In the genomic region with DNA sequence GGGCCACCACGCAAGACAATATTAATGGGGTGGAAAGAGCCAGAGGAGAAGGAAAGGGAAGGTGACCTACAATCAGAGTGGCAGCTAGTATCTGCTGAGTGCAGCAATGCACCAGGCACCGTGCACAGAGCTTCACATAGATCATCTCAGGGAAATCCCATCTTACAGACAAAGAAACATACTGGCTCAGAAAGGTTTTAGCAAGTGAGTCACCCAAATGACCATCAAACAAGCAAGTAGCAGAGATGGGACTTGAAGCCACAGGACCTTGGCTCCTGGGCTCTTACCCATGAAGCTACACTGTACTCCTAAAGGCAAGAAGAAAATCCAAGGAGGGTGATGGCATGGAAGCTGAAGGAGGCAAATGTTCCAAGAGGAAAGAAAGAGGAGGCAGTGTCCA, we compare ENCODE assay signal across 1 cellular context.
TF ChIP-seq lines count a peak whose summit lies in the region.

No MANE protein-coding gene starts in this region.

TF ChIP-seq in H1, 55 proteins besides CTCF, POLR2A, EP300 and RAD21 (continued from another document):
- TF ChIP-seq, protein P1, sequence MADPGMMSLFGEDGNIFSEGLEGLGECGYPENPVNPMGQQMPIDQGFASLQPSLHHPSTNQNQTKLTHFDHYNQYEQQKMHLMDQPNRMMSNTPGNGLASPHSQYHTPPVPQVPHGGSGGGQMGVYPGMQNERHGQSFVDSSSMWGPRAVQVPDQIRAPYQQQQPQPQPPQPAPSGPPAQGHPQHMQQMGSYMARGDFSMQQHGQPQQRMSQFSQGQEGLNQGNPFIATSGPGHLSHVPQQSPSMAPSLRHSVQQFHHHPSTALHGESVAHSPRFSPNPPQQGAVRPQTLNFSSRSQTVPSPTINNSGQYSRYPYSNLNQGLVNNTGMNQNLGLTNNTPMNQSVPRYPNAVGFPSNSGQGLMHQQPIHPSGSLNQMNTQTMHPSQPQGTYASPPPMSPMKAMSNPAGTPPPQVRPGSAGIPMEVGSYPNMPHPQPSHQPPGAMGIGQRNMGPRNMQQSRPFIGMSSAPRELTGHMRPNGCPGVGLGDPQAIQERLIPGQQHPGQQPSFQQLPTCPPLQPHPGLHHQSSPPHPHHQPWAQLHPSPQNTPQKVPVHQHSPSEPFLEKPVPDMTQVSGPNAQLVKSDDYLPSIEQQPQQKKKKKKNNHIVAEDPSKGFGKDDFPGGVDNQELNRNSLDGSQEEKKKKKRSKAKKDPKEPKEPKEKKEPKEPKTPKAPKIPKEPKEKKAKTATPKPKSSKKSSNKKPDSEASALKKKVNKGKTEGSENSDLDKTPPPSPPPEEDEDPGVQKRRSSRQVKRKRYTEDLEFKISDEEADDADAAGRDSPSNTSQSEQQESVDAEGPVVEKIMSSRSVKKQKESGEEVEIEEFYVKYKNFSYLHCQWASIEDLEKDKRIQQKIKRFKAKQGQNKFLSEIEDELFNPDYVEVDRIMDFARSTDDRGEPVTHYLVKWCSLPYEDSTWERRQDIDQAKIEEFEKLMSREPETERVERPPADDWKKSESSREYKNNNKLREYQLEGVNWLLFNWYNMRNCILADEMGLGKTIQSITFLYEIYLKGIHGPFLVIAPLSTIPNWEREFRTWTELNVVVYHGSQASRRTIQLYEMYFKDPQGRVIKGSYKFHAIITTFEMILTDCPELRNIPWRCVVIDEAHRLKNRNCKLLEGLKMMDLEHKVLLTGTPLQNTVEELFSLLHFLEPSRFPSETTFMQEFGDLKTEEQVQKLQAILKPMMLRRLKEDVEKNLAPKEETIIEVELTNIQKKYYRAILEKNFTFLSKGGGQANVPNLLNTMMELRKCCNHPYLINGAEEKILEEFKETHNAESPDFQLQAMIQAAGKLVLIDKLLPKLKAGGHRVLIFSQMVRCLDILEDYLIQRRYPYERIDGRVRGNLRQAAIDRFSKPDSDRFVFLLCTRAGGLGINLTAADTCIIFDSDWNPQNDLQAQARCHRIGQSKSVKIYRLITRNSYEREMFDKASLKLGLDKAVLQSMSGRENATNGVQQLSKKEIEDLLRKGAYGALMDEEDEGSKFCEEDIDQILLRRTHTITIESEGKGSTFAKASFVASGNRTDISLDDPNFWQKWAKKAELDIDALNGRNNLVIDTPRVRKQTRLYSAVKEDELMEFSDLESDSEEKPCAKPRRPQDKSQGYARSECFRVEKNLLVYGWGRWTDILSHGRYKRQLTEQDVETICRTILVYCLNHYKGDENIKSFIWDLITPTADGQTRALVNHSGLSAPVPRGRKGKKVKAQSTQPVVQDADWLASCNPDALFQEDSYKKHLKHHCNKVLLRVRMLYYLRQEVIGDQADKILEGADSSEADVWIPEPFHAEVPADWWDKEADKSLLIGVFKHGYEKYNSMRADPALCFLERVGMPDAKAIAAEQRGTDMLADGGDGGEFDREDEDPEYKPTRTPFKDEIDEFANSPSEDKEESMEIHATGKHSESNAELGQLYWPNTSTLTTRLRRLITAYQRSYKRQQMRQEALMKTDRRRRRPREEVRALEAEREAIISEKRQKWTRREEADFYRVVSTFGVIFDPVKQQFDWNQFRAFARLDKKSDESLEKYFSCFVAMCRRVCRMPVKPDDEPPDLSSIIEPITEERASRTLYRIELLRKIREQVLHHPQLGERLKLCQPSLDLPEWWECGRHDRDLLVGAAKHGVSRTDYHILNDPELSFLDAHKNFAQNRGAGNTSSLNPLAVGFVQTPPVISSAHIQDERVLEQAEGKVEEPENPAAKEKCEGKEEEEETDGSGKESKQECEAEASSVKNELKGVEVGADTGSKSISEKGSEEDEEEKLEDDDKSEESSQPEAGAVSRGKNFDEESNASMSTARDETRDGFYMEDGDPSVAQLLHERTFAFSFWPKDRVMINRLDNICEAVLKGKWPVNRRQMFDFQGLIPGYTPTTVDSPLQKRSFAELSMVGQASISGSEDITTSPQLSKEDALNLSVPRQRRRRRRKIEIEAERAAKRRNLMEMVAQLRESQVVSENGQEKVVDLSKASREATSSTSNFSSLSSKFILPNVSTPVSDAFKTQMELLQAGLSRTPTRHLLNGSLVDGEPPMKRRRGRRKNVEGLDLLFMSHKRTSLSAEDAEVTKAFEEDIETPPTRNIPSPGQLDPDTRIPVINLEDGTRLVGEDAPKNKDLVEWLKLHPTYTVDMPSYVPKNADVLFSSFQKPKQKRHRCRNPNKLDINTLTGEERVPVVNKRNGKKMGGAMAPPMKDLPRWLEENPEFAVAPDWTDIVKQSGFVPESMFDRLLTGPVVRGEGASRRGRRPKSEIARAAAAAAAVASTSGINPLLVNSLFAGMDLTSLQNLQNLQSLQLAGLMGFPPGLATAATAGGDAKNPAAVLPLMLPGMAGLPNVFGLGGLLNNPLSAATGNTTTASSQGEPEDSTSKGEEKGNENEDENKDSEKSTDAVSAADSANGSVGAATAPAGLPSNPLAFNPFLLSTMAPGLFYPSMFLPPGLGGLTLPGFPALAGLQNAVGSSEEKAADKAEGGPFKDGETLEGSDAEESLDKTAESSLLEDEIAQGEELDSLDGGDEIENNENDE (IDR thresholded peaks at IDR 0.05; ENCODE audit: insufficient replicate concordance, low read length) = no peak
- TF ChIP-seq, protein P2, sequence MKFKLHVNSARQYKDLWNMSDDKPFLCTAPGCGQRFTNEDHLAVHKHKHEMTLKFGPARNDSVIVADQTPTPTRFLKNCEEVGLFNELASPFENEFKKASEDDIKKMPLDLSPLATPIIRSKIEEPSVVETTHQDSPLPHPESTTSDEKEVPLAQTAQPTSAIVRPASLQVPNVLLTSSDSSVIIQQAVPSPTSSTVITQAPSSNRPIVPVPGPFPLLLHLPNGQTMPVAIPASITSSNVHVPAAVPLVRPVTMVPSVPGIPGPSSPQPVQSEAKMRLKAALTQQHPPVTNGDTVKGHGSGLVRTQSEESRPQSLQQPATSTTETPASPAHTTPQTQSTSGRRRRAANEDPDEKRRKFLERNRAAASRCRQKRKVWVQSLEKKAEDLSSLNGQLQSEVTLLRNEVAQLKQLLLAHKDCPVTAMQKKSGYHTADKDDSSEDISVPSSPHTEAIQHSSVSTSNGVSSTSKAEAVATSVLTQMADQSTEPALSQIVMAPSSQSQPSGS (IDR thresholded peaks at IDR 0.05; ENCODE audit: low read length) = no peak
- TF ChIP-seq TAF7 (optimal IDR thresholded peaks at IDR 0.05; ENCODE audit: borderline replicate concordance, low read depth, low read length) = no peak
- TF ChIP-seq ZNF274 (IDR thresholded peaks at IDR 0.05; ENCODE audit: borderline replicate concordance, extremely low read depth, low read length) = no peak
- TF ChIP-seq SP2 (IDR thresholded peaks at IDR 0.05; ENCODE audit: low read length) = no peak
- no peak for TF ChIP-seq BCL11A (IDR thresholded peaks at IDR 0.05; ENCODE audit: low read depth in 2 of 2, low read length in 2 of 2)
- TF ChIP-seq RXRA (IDR thresholded peaks at IDR 0.05; ENCODE audit: insufficient read depth, low read depth, low read length) = no peak
- TF ChIP-seq TBP (IDR thresholded peaks at IDR 0.05; ENCODE audit: low read depth, low read length) = no peak
- no peak for TF ChIP-seq HDAC6 (IDR thresholded peaks at IDR 0.05; ENCODE audit: low read depth, low read length)
